30 cellular contexts compared by ENCODE assay signal in genomic region chr20:19838495-19838894, GRCh38.
"Had no signal": no experiment of that assay in that cellular context is flagged by ENCODE, and none has a peak within 500 bp of the region (broad histone marks: within the 10 kb centered on the region; RNA-seq: fewer than 3 reads in every experiment).

No MANE protein-coding gene starts in this region.

- H3K27ac ChIP-seq: ascending aorta, epithelial cell of prostate, left ventricle myocardium inferior, pancreas, prostate gland, stomach, suprapubic skin, tibial artery had no signal

- H3K4me3 ChIP-seq: ascending aorta, left ventricle myocardium inferior, lung, pancreas, prostate gland, smooth muscle cell, stomach, suprapubic skin, tibial artery had no signal

- DNase-seq: activated CD4-positive, alpha-beta memory T cell treated with anti-CD3 and anti-CD28 coated beads for 36 hours; activated CD4-positive, alpha-beta T cell treated with anti-CD3 and anti-CD28 coated beads, Interleukin-2, amount 10 ng/mL, durations not matched to agents 24 days and 14 days; activated CD4-positive, CD25-positive, alpha-beta regulatory T cell treated with anti-CD3 and anti-CD28 coated beads, Interleukin-2, amount 50 U/mL, for 72 hours; activated CD8-positive, alpha-beta memory T cell treated with anti-CD3 and anti-CD28 coated beads, Interleukin-2, amount 50 U/mL, for 4 hours; activated gamma-delta T cell; activated naive CD4-positive, alpha-beta T cell treated with anti-CD3 and anti-CD28 coated beads, Interleukin-2, amount 10 ng/mL, durations not matched to agents 7 days and 5 days; activated naive CD8-positive, alpha-beta T cell treated with anti-CD3 and anti-CD28 coated beads, Interleukin-2, amount 10 ng/mL, durations not matched to agents 7 days and 5 days; activated T-cell treated with anti-CD3 and anti-CD28 coated beads, Interleukin-2, amount 50 U/mL, for 24 hours; caudate nucleus; cortex of kidney; glutamatergic neuron; left ventricle myocardium inferior; naive B cell; nucleus accumbens; pancreas; stimulated activated CD4-positive, alpha-beta T cell treated with anti-CD3 and anti-CD28 coated beads, Interleukin-1b, Interleukin-23, amount 100 ng/mL, for 48 hours; stimulated activated CD4-positive, alpha-beta T cell treated with anti-CD3 and anti-CD28 coated beads, Interleukin-4, amount 100 ng/mL, for 4 hours; stimulated activated CD8-positive, alpha-beta memory T cell treated with anti-CD3 and anti-CD28 coated beads, Interleukin-4, amount 100 ng/mL, for 48 hours; stimulated activated naive B cell treated with anti-CD40 and anti-IgM and Interleukin-4, amounts not matched to agents 10 μg/mL and 1 μg/mL and 100 μg/mL, for 72 hours; stomach; T-helper 2 cell; tibial artery had no signal

- H3K36me3 Mint-ChIP-seq: activated CD4-positive, alpha-beta memory T cell treated with anti-CD3 and anti-CD28 coated beads for 36 hours; activated naive CD4-positive, alpha-beta T cell treated with anti-CD3 and anti-CD28 coated beads, Interleukin-2, amount 10 ng/mL, durations not matched to agents 7 days and 5 days; activated naive CD8-positive, alpha-beta T cell treated with anti-CD3 and anti-CD28 coated beads, Interleukin-2, amount 10 ng/mL, durations not matched to agents 7 days and 5 days; naive B cell had no signal

- H3K9me3 ChIP-seq: pancreas, prostate gland had no signal

- ATAC-seq: pancreas; stimulated activated naive B cell treated with anti-CD40 and anti-IgM and Interleukin-4, amounts not matched to agents 10 μg/mL and 1 μg/mL and 100 μg/mL, for 72 hours had no signal

- H3K27me3 Mint-ChIP-seq: brain had no signal

- H3K9me3 Mint-ChIP-seq: activated CD4-positive, alpha-beta memory T cell treated with anti-CD3 and anti-CD28 coated beads for 36 hours; activated CD4-positive, alpha-beta T cell treated with anti-CD3 and anti-CD28 coated beads, Interleukin-2, amount 10 ng/mL, durations not matched to agents 24 days and 14 days; activated naive CD4-positive, alpha-beta T cell treated with anti-CD3 and anti-CD28 coated beads, Interleukin-2, amount 10 ng/mL, durations not matched to agents 7 days and 5 days; activated T-cell treated with anti-CD3 and anti-CD28 coated beads, Interleukin-2, amount 50 U/mL, for 24 hours; stimulated activated naive B cell treated with anti-CD40 and anti-IgM and Interleukin-4, amounts not matched to agents 10 μg/mL and 1 μg/mL and 100 μg/mL, for 72 hours had no signal

- H3K4me2 ChIP-seq: smooth muscle cell had no signal

- H3K27ac Mint-ChIP-seq: activated CD4-positive, alpha-beta memory T cell treated with anti-CD3 and anti-CD28 coated beads for 36 hours; activated CD4-positive, alpha-beta T cell treated with anti-CD3 and anti-CD28 coated beads, Interleukin-2, amount 10 ng/mL, durations not matched to agents 24 days and 14 days; activated naive CD4-positive, alpha-beta T cell treated with anti-CD3 and anti-CD28 coated beads, Interleukin-2, amount 10 ng/mL, durations not matched to agents 7 days and 5 days; activated naive CD8-positive, alpha-beta T cell treated with anti-CD3 and anti-CD28 coated beads, Interleukin-2, amount 10 ng/mL, durations not matched to agents 7 days and 5 days; activated T-cell treated with anti-CD3 and anti-CD28 coated beads, Interleukin-2, amount 50 U/mL, for 24 hours; mesothelial cell of epicardium; naive B cell; stimulated activated naive B cell treated with anti-CD40 and anti-IgM and Interleukin-4, amounts not matched to agents 10 μg/mL and 1 μg/mL and 100 μg/mL, for 72 hours had no signal

- H3K27me3 ChIP-seq: ascending aorta, pancreas, stomach, suprapubic skin, tibial artery had no signal

- H3K4me1 Mint-ChIP-seq: activated CD4-positive, alpha-beta T cell treated with anti-CD3 and anti-CD28 coated beads, Interleukin-2, amount 10 ng/mL, durations not matched to agents 24 days and 14 days; activated naive CD4-positive, alpha-beta T cell treated with anti-CD3 and anti-CD28 coated beads, Interleukin-2, amount 10 ng/mL, durations not matched to agents 7 days and 5 days had no signal

- H3K36me3 ChIP-seq: pancreas, prostate gland, suprapubic skin, tibial artery had no signal

- H3K4me3 Mint-ChIP-seq: activated CD4-positive, alpha-beta memory T cell treated with anti-CD3 and anti-CD28 coated beads for 36 hours; activated CD4-positive, alpha-beta T cell treated with anti-CD3 and anti-CD28 coated beads, Interleukin-2, amount 10 ng/mL, durations not matched to agents 24 days and 14 days; activated naive CD4-positive, alpha-beta T cell treated with anti-CD3 and anti-CD28 coated beads, Interleukin-2, amount 10 ng/mL, durations not matched to agents 7 days and 5 days; activated naive CD8-positive, alpha-beta T cell treated with anti-CD3 and anti-CD28 coated beads, Interleukin-2, amount 10 ng/mL, durations not matched to agents 7 days and 5 days; activated T-cell treated with anti-CD3 and anti-CD28 coated beads, Interleukin-2, amount 50 U/mL, for 24 hours; brain; mesothelial cell of epicardium; naive B cell; stimulated activated naive B cell treated with anti-CD40 and anti-IgM and Interleukin-4, amounts not matched to agents 10 μg/mL and 1 μg/mL and 100 μg/mL, for 72 hours had no signal

- H3K4me1 ChIP-seq: pancreas, prostate gland had no signal
